ENCODE assay signal across 20 cellular contexts in the genomic region with DNA sequence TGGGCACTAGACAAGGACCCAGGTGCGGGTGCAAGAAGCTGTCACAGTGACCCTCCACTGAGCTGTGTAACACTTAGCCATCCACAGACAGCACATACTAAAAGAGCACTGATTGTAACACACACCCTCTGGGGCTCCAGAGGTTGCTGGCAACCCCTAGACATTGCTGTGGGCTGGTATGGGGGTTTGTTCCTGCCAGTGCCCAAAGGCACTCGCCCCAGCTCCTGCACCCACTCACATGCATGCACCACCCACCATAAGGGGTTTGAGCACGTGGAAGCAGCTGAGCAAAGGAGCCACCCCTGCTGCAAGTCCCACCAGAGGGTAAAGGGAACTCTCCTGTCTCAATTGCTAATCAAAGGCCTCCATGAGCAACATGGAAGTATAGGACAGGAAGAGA.
DNase-seq lines count a peak whose midpoint lies in the region; ATAC-seq and TF ChIP-seq lines count a peak whose summit lies in the region.
"Had no signal": no experiment of that assay in that cellular context is flagged by ENCODE, and none has a peak within 500 bp of the region (broad histone marks: within the 10 kb centered on the region; RNA-seq: fewer than 3 reads in every experiment).

No MANE protein-coding gene starts in this region.

- no peak overlapping the region for H3K27ac ChIP-seq in right cardiac atrium (ENCODE audit: low read length)
- H3K27ac ChIP-seq in HEK293 (ENCODE audit: extremely low read depth, low read depth, low read length), result no peak overlapping the region
- no peak overlapping the region for H3K27ac ChIP-seq in neuronal stem cell (replicated peaks; ENCODE audit: low read length)
- H3K27ac ChIP-seq: 22Rv1; A549; BLaER1 treated with 17β-estradiol and CSF1 and Interleukin-3, amounts not matched to agents 10 nM and 100 nM; C4-2B had no signal

- H3K9me3 ChIP-seq in right cardiac atrium (ENCODE audit: control insufficient read depth, low read length), result no peaks in the 10 kb centered on the region
- no peaks in the 10 kb centered on the region for H3K9me3 ChIP-seq in HEK293 (ENCODE audit: control insufficient read depth, insufficient read depth, low read depth, low read length)
- peaks cover 0 to 20% of the 10 kb centered on the region in 2 donors for H3K9me3 ChIP-seq in neuronal stem cell (replicated peaks in 1 of 2; ENCODE audit: control insufficient read depth in 2 of 2, insufficient read depth in 1 of 2, low read depth in 1 of 2, low read length in 2 of 2)
- H3K9me3 ChIP-seq: A549, Caco-2 had no signal

- H3K14ac ChIP-seq in neuronal stem cell (ENCODE audit: low read length), result no peak overlapping the region

- H2BK5ac ChIP-seq in neuronal stem cell (ENCODE audit: low read length), result peak overlapping the region; percentile 36

- H3K18ac ChIP-seq in neuronal stem cell (ENCODE audit: low read length), result no peak overlapping the region

- H3K4me3 Mint-ChIP-seq in glutamatergic neuron (ENCODE audit: unreplicated experiment), result peak overlapping the region; percentile 60
- no peak overlapping the region for H3K4me3 Mint-ChIP-seq in stimulated activated memory B cell treated with anti-CD40 and anti-IgM and Interleukin-4, amounts not matched to agents 10 μg/mL and 1 μg/mL and 100 μg/mL, for 72 hours
- H3K4me3 Mint-ChIP-seq: B cell; CD4-positive, alpha-beta T cell; CD8-positive, alpha-beta T cell had no signal

- H3K4me1 Mint-ChIP-seq in glutamatergic neuron (ENCODE audit: low read depth, unreplicated experiment), result peaks cover 70% of the 10 kb centered on the region
- no peaks in the 10 kb centered on the region for H3K4me1 Mint-ChIP-seq in stimulated activated memory B cell treated with anti-CD40 and anti-IgM and Interleukin-4, amounts not matched to agents 10 μg/mL and 1 μg/mL and 100 μg/mL, for 72 hours
- H3K4me1 Mint-ChIP-seq: B cell had no signal

- POLR2A ChIA-PET in HEK293 (lab: Yijun Ruan, JAX), result no interaction called here

- no peaks in the 10 kb centered on the region for H3K27me3 ChIP-seq in right cardiac atrium (ENCODE audit: control insufficient read depth, insufficient read depth)
- H3K27me3 ChIP-seq in neuronal stem cell (ENCODE audit: control insufficient read depth in 3 of 3, insufficient read depth in 3 of 3, low read depth in 1 of 3, low read length in 3 of 3), result no peaks in the 10 kb centered on the region
- H3K27me3 ChIP-seq: BLaER1 treated with 17β-estradiol and CSF1 and Interleukin-3, amounts not matched to agents 10 nM and 100 nM had no signal

- H3K27ac Mint-ChIP-seq in glutamatergic neuron (ENCODE audit: unreplicated experiment), result peak overlapping the region; percentile 99
- H3K27ac Mint-ChIP-seq in stimulated activated memory B cell treated with anti-CD40 and anti-IgM and Interleukin-4, amounts not matched to agents 10 μg/mL and 1 μg/mL and 100 μg/mL, for 72 hours, result no peak overlapping the region
- H3K27ac Mint-ChIP-seq: B cell; CD4-positive, alpha-beta T cell; CD8-positive, alpha-beta T cell had no signal

- H3K9me3 Mint-ChIP-seq in glutamatergic neuron (ENCODE audit: unreplicated experiment), result peaks cover 18% of the 10 kb centered on the region
- H3K9me3 Mint-ChIP-seq in stimulated activated memory B cell treated with anti-CD40 and anti-IgM and Interleukin-4, amounts not matched to agents 10 μg/mL and 1 μg/mL and 100 μg/mL, for 72 hours, result peaks cover 5% of the 10 kb centered on the region

- peaks cover 9% of the 10 kb centered on the region for H3K36me3 Mint-ChIP-seq in glutamatergic neuron (ENCODE audit: unreplicated experiment)
- H3K36me3 Mint-ChIP-seq in stimulated activated memory B cell treated with anti-CD40 and anti-IgM and Interleukin-4, amounts not matched to agents 10 μg/mL and 1 μg/mL and 100 μg/mL, for 72 hours, result no peaks in the 10 kb centered on the region
- H3K36me3 Mint-ChIP-seq: CD8-positive, alpha-beta T cell had no signal

- H3K4me1 ChIP-seq in right cardiac atrium (ENCODE audit: control insufficient read depth, insufficient read depth, low read length) (no peaks in the 10 kb centered on the region), HEK293 (ENCODE audit: control insufficient read depth, insufficient read depth, low read length) (peaks cover 24% of the 10 kb centered on the region), neuronal stem cell (ENCODE audit: control insufficient read depth in 2 of 2, insufficient read depth in 1 of 2, low read depth in 1 of 2, low read length in 2 of 2) (peaks cover 4 to 9% of the 10 kb centered on the region in 2 donors)
- H3K4me1 ChIP-seq: Caco-2 had no signal

- peaks cover 17% of the 10 kb centered on the region for H3K27me3 Mint-ChIP-seq in glutamatergic neuron (ENCODE audit: unreplicated experiment)
- H3K27me3 Mint-ChIP-seq in stimulated activated memory B cell treated with anti-CD40 and anti-IgM and Interleukin-4, amounts not matched to agents 10 μg/mL and 1 μg/mL and 100 μg/mL, for 72 hours, result no peaks in the 10 kb centered on the region
- H3K27me3 Mint-ChIP-seq: B cell; CD4-positive, alpha-beta T cell had no signal

- no peak overlapping the region for H2AFZ ChIP-seq in neuronal stem cell (ENCODE audit: low read length)

- no peak for TF ChIP-seq CTCF in HEK293 (tag by site-specific recombination; IDR thresholded peaks at IDR 0.05)
- no peak for TF ChIP-seq CTCF in glutamatergic neuron (IDR thresholded peaks at IDR 0.05; ENCODE audit: partially characterized antibody, unreplicated experiment)

- no peak overlapping the region for H2AK5ac ChIP-seq in neuronal stem cell (ENCODE audit: low read depth, low read length)

- no peak overlapping the region for H2BK120ac ChIP-seq in neuronal stem cell (ENCODE audit: low read depth, low read length)

- no peak overlapping the region for H3K23ac ChIP-seq in neuronal stem cell (ENCODE audit: low read depth, low read length, poor library complexity)

- intact Hi-C loops in Right ventricle myocardium inferior (cut with DNase I), result no loop called here
- intact Hi-C loops in right cardiac atrium (cut with DNase I), result no loop called here

- H2BK15ac ChIP-seq in neuronal stem cell (ENCODE audit: low read length), result no peak overlapping the region

- DNase-seq in Right ventricle myocardium inferior (ENCODE audit: missing footprints) (peak; percentile 68), right cardiac atrium (no peak), glutamatergic neuron (no peak), neuronal stem cell (ENCODE audit: low spot score) (no peak), germinal center (ENCODE audit: low spot score) (no peak)
- DNase-seq: AML-193; Caco-2; Calu3; CD4-positive, alpha-beta T cell; CD8-positive, alpha-beta T cell; DMS79 treated with DMSO at 0.1 percent for 48 hours; GF-D8 had no signal

- H4K8ac ChIP-seq in neuronal stem cell (ENCODE audit: low read depth, low read length), result no peak overlapping the region

- CTCF ChIA-PET in HEK293 (lab: Yijun Ruan, JAX), result no interaction called here

- H3K4me3 ChIP-seq in right cardiac atrium (ENCODE audit: low read length) (no peak overlapping the region), HEK293 (ENCODE audit: low read depth, low read length) (no peak overlapping the region), neuronal stem cell (ENCODE audit: low read length in 2 of 2) (no peak overlapping the region)
- H3K4me3 ChIP-seq: A549; BLaER1 treated with 17β-estradiol and CSF1 and Interleukin-3, amounts not matched to agents 10 nM and 100 nM had no signal

- ATAC-seq in Right ventricle myocardium inferior (no peak), right cardiac atrium (no peak), HG03469 (IDR thresholded peaks at IDR 0.05; ENCODE audit: unreplicated experiment) (no peak)
- no peak for ATAC-seq in stimulated activated memory B cell treated with anti-CD40 and anti-IgM and Interleukin-4, amounts not matched to agents 10 μg/mL and 1 μg/mL and 100 μg/mL, for 72 hours
- ATAC-seq: A549; CD8-positive, alpha-beta T cell had no signal

- H4K91ac ChIP-seq in neuronal stem cell (ENCODE audit: low read depth, low read length, poor library complexity), result no peak overlapping the region

- no peak overlapping the region for H3K4ac ChIP-seq in neuronal stem cell (ENCODE audit: low read length)

- H3K4me2 ChIP-seq in neuronal stem cell (ENCODE audit: insufficient read depth, low read length, poor library complexity, severe bottlenecking), result no peak overlapping the region
- H3K4me2 ChIP-seq: A549; BLaER1 treated with 17β-estradiol and CSF1 and Interleukin-3, amounts not matched to agents 10 nM and 100 nM had no signal

- H3K9ac ChIP-seq in neuronal stem cell (ENCODE audit: low read depth, low read length, poor library complexity), result no peak overlapping the region
- H3K9ac ChIP-seq: BLaER1 treated with 17β-estradiol and CSF1 and Interleukin-3, amounts not matched to agents 10 nM and 100 nM had no signal

- no peak overlapping the region for H2BK12ac ChIP-seq in neuronal stem cell (ENCODE audit: low read length)

- no peaks in the 10 kb centered on the region for H3K36me3 ChIP-seq in HEK293 (ENCODE audit: control insufficient read depth in 2 of 2, insufficient read depth in 1 of 2, low read length in 2 of 2)
- H3K36me3 ChIP-seq in neuronal stem cell (replicated peaks in 1 of 2; ENCODE audit: control insufficient read depth in 2 of 2, insufficient read depth in 2 of 2, low read length in 2 of 2), result no peaks in the 10 kb centered on the region
- H3K36me3 ChIP-seq: BLaER1 treated with 17β-estradiol and CSF1 and Interleukin-3, amounts not matched to agents 10 nM and 100 nM had no signal

- 82% methylated on average over 3 of the region's 3 CpGs for WGBS in right cardiac atrium
- no CpG with 5 or more reads among the region's 3 CpGs for WGBS in neuronal stem cell (ENCODE audit: extremely low coverage in 2 of 2, insufficient read length in 2 of 2, insufficient replicate concordance in 1 of 2), 2 donors

- H3K79me1 ChIP-seq in neuronal stem cell (ENCODE audit: low read depth, low read length), result no peaks in the 10 kb centered on the region

TF ChIP-seq in HEK293, 187 proteins besides CTCF, POLR2A, EP300 and RAD21:
- TF ChIP-seq EGR2 (tag by site-specific recombination; IDR thresholded peaks at IDR 0.05; ENCODE audit: low read depth), result peak; percentile 58; the same call in 1 of the 2 replicates
- no peak for TF ChIP-seq ZNF561 (tag by site-specific recombination; IDR thresholded peaks at IDR 0.05; ENCODE audit: borderline replicate concordance)
- no peak for TF ChIP-seq ZNF658 (tag by site-specific recombination; IDR thresholded peaks at IDR 0.05)
- peak; percentile 71 for TF ChIP-seq ZFHX2 (tag by site-specific recombination; conservative IDR thresholded peaks at IDR 0.05)
